Comparison of ENCODE assay signal across 17 cellular contexts in the genomic region with DNA sequence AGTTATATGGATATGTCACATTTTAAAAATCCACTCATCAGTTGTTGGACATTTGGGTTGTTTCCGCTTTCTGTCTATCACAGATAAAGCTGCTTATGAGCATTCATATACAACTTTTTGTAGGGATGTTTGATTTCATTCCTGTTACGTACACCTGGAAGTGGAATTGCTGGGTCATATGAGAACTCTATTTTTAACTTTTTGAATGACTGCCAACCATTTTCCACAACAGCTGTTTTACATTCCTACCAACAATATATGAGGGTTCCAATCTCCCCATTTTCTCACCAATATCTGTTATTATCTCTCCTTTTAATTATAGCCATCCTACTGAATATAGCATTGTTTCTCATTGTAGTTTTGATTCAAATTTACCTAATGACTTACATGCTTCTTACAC.
DNase-seq lines count a peak whose midpoint lies in the region; FAIRE-seq and TF ChIP-seq lines count a peak whose summit lies in the region.
"Had no signal": no experiment of that assay in that cellular context is flagged by ENCODE, and none has a peak within 500 bp of the region (broad histone marks: within the 10 kb centered on the region; RNA-seq: fewer than 3 reads in every experiment).

No MANE protein-coding gene starts in this region.

- no peak for DNase-seq in D721Med (ENCODE audit: insufficient read length, low spot score)
- DNase-seq in H54 (ENCODE audit: insufficient read length, low spot score) = no peak
- DNase-seq in OCI-LY7 (ENCODE audit: low spot score) = no peak
- DNase-seq in endothelial cell of umbilical vein (ENCODE audit: low read depth, low spot score) = peak; percentile 63
- DNase-seq in NCI-H774 (lab: John Stamatoyannopoulos, UW) = no peak
- no peak for DNase-seq in colonic mucosa
- DNase-seq in caudate nucleus (lab: John Stamatoyannopoulos, UW) = no peak
- DNase-seq: ACHN, GF-D8, GM23248, KBM-7, NCI-H1417, NCI-H187 treated with DMSO at 0.1 percent for 48 hours, NCI-H446, T-helper 1 cell had no signal

- H3K4me2 ChIP-seq in OCI-LY7 (ENCODE audit: low read length) = no peak overlapping the region
- no peak overlapping the region for H3K4me2 ChIP-seq in endothelial cell of umbilical vein (ENCODE audit: insufficient read depth, low read length)

- no peaks in the 10 kb centered on the region; the same call in 1 of the 2 replicates for H4K20me1 ChIP-seq in OCI-LY7 (ENCODE audit: insufficient read depth, low read length)
- no peaks in the 10 kb centered on the region for H4K20me1 ChIP-seq in endothelial cell of umbilical vein (replicated peaks; ENCODE audit: control insufficient read depth, extremely low read depth, insufficient read depth, low read length)

- H3K36me3 ChIP-seq in OCI-LY7 (ENCODE audit: insufficient read depth, low read length) (peaks cover 70% of the 10 kb centered on the region), endothelial cell of umbilical vein (ENCODE audit: control insufficient read depth in 2 of 2, extremely low read depth in 1 of 2, insufficient read depth in 2 of 2, low read length in 2 of 2) (peaks cover 1 to 5% of the 10 kb centered on the region in 2 experiments), colonic mucosa (no peaks in the 10 kb centered on the region)

- TF ChIP-seq CTCF in D721Med (IDR thresholded peaks at IDR 0.05; ENCODE audit: insufficient read depth, missing control alignments) (no peak), OCI-LY7 (conservative IDR thresholded peaks at IDR 0.05; ENCODE audit: low read length) (no peak), endothelial cell of umbilical vein (IDR thresholded peaks at IDR 0.05; ENCODE audit: extremely low read depth in 1 of 2, insufficient read depth in 1 of 2, low read depth in 1 of 2, low read length in 2 of 2) (no peak), colonic mucosa (IDR thresholded peaks at IDR 0.05) (no peak)

- TF ChIP-seq POLR2A in H54 (IDR thresholded peaks at IDR 0.05; ENCODE audit: low read depth, low read length) (no peak), endothelial cell of umbilical vein (IDR thresholded peaks at IDR 0.05; ENCODE audit: low read depth, low read length) (no peak)

- H3K9me3 ChIP-seq in OCI-LY7 (ENCODE audit: low read length) (no peaks in the 10 kb centered on the region), endothelial cell of umbilical vein (replicated peaks; ENCODE audit: control insufficient read depth, insufficient read depth, low read length) (no peaks in the 10 kb centered on the region), colonic mucosa (no peaks in the 10 kb centered on the region)

- intact Hi-C loops in OCI-LY7 (cut with micrococcal nuclease; ENCODE audit: unreplicated experiment) (no loop called here), endothelial cell of umbilical vein (cut with micrococcal nuclease) (no loop called here), colonic mucosa (cut with DNase I) (no loop called here)

- no peak overlapping the region for H2AFZ ChIP-seq in OCI-LY7 (ENCODE audit: low read length)
- H2AFZ ChIP-seq in endothelial cell of umbilical vein (ENCODE audit: low read depth, low read length) = no peak overlapping the region
- H2AFZ ChIP-seq: GM23248 had no signal

- no peak overlapping the region for H3K4me3 ChIP-seq in OCI-LY7 (ENCODE audit: low read depth, low read length, poor library complexity, severe bottlenecking)
- no peak overlapping the region for H3K4me3 ChIP-seq in endothelial cell of umbilical vein (replicated peaks in 1 of 3; ENCODE audit: insufficient read depth in 1 of 3, low read depth in 1 of 3, low read length in 3 of 3)
- no peak overlapping the region for H3K4me3 ChIP-seq in colonic mucosa
- H3K4me3 ChIP-seq: GM23248 had no signal

- no peaks in the 10 kb centered on the region for H3K9me2 ChIP-seq in OCI-LY7 (ENCODE audit: insufficient read depth, low read length)

- CTCF ChIA-PET in OCI-LY7 (lab: Charles Lee; ENCODE audit: unreplicated experiment) (no interaction called here), endothelial cell of umbilical vein (lab: Charles Lee) (no interaction called here)

- H3K79me2 ChIP-seq in OCI-LY7 (ENCODE audit: insufficient read depth, low read depth, low read length) (0 out of 2 replicates have a peak, but pooled peaks cover under 1% of the 10 kb centered on the region), endothelial cell of umbilical vein (ENCODE audit: control insufficient read depth, insufficient read depth, low read length) (peaks cover 26% of the 10 kb centered on the region)

- H3K9ac ChIP-seq in endothelial cell of umbilical vein (replicated peaks; ENCODE audit: extremely low read depth, insufficient read depth, low read length) (no peak overlapping the region), colonic mucosa (ENCODE audit: low read depth in 2 of 2, low read length in 2 of 2) (no peak overlapping the region)
- H3K9ac ChIP-seq: GM23248 had no signal

- no peaks in the 10 kb centered on the region for H3K27me3 ChIP-seq in endothelial cell of umbilical vein (ENCODE audit: control insufficient read depth in 2 of 2, insufficient read depth in 2 of 2, low read length in 2 of 2)
- no peaks in the 10 kb centered on the region for H3K27me3 ChIP-seq in colonic mucosa

- H3K4me1 ChIP-seq in OCI-LY7 (ENCODE audit: insufficient read depth, low read length, poor library complexity, severe bottlenecking) = no peaks in the 10 kb centered on the region
- peaks cover 5% of the 10 kb centered on the region for H3K4me1 ChIP-seq in endothelial cell of umbilical vein (ENCODE audit: control insufficient read depth, extremely low read depth, insufficient read depth, low read length)
- H3K4me1 ChIP-seq in colonic mucosa = no peaks in the 10 kb centered on the region

- dilution Hi-C loops in endothelial cell of umbilical vein (cut with MboI; ENCODE audit: extremely low pct_ligation_motif_present, low sequenced_read_pairs) = no loop called here

- POLR2A ChIA-PET in OCI-LY7 (lab: Charles Lee) = no interaction called here
- POLR2A ChIA-PET in endothelial cell of umbilical vein (lab: Charles Lee) = no interaction called here

- peak; percentile 25 for FAIRE-seq in D721Med (lab: Jason Lieb, UNC)
- peak; percentile 55 for FAIRE-seq in H54 (lab: Jason Lieb, UNC)
- FAIRE-seq in endothelial cell of umbilical vein (lab: Jason Lieb, UNC) = no peak
- FAIRE-seq: GM19239 had no signal

- H3K27ac ChIP-seq in OCI-LY7 (ENCODE audit: low read depth, low read length, poor library complexity, severe bottlenecking) = no peak overlapping the region
- H3K27ac ChIP-seq in endothelial cell of umbilical vein (ENCODE audit: insufficient read depth, low read depth, low read length) = no peak overlapping the region
- no peak overlapping the region for H3K27ac ChIP-seq in colonic mucosa
- H3K27ac ChIP-seq in caudate nucleus (ENCODE audit: low read depth, low read length) = no peak overlapping the region
- H3K27ac ChIP-seq: C4-2B, GM23248 had no signal

- TSS peak; percentile 1 for BruUV-seq in OCI-LY7 (replicated peaks; lab: Mats Ljungman, UMichigan)
- BruUV-seq in endothelial cell of umbilical vein (replicated peaks; lab: Mats Ljungman, UMichigan) = no TSS peak

- H3K9me1 ChIP-seq in endothelial cell of umbilical vein (replicated peaks; ENCODE audit: control insufficient read depth, extremely low read depth, insufficient read depth, low read length) = no peaks in the 10 kb centered on the region

TF ChIP-seq in endothelial cell of umbilical vein, 7 proteins besides CTCF, POLR2A, EP300 and RAD21:
- TF ChIP-seq EZH2 (IDR thresholded peaks at IDR 0.05; ENCODE audit: borderline replicate concordance, low read depth, low read length, severe bottlenecking) = no peak
- TF ChIP-seq GATA2 (IDR thresholded peaks at IDR 0.05; ENCODE audit: insufficient read depth, insufficient read length, low read depth, low read length) = no peak
- no peak for TF ChIP-seq MYC (IDR thresholded peaks at IDR 0.05; ENCODE audit: low read depth, low read length)
- TF ChIP-seq MAX (IDR thresholded peaks at IDR 0.05; ENCODE audit: insufficient read depth, insufficient read length) = no peak
- TF ChIP-seq JUN (IDR thresholded peaks at IDR 0.05; ENCODE audit: borderline replicate concordance, insufficient read depth, insufficient read length, low read depth) = no peak
- TF ChIP-seq FOS (IDR thresholded peaks at IDR 0.05; ENCODE audit: borderline replicate concordance, insufficient read depth, low read length) = no peak
- no peak for TF ChIP-seq POLR2AphosphoS5 (IDR thresholded peaks at IDR 0.05; ENCODE audit: insufficient read depth, low read depth, low read length)
TF ChIP-seq in endothelial cell of umbilical vein: peak in this region for 0.
